In genomic region chr19:1859319-1859718, GRCh38 we compare ENCODE assay signal across 1 cellular context.
A peak's percentile ranks its signal among the peaks of the same experiment; 100 is the strongest.
TF ChIP-seq lines count a peak whose summit lies in the region.

No MANE protein-coding gene starts in this region.

TF ChIP-seq in K562, 482 proteins besides CTCF, POLR2A, EP300 and RAD21:
- TF ChIP-seq ZEB2 (IDR thresholded peaks at IDR 0.05) = peak; percentile 30; the same call in 1 of the 2 replicates
- peak; percentile 38; the same call in 1 of the 2 replicates for TF ChIP-seq BCOR (IDR thresholded peaks at IDR 0.05)
- TF ChIP-seq RBBP5 (IDR thresholded peaks at IDR 0.05; ENCODE audit: borderline replicate concordance, insufficient read depth, low read length, poor library complexity, severe bottlenecking) = peak; percentile 17
- peak; percentile 80 for TF ChIP-seq ZFP36 (IDR thresholded peaks at IDR 0.05; ENCODE audit: low read depth, low read length, partially characterized antibody)
- TF ChIP-seq ATF1 (CRISPR knock-in tag; IDR thresholded peaks at IDR 0.05) = no peak
- TF ChIP-seq ATF1 (tag; IDR thresholded peaks at IDR 0.05) = no peak
- TF ChIP-seq KAT7 (CRISPR knock-in tag; IDR thresholded peaks at IDR 0.05; ENCODE audit: borderline replicate concordance) = 0 out of 2 replicates have a peak, but pooled peaks have one; percentile 5
- no peak for TF ChIP-seq BRF2 (IDR thresholded peaks at IDR 0.05; ENCODE audit: borderline replicate concordance, insufficient read depth, insufficient read length)
- no peak for TF ChIP-seq ZBTB34 (CRISPR knock-in tag; IDR thresholded peaks at IDR 0.05)
- 0 out of 4 replicates have a peak, but pooled peaks of 1 of the 2 experiments have one; percentile 39 for TF ChIP-seq HDAC1 (IDR thresholded peaks at IDR 0.05)
